Comparison of ENCODE assay signal across 17 cellular contexts in genomic region chr1:61086245-61086644, GRCh38. TPM values are rescaled to one million over a fixed set of nuclear protein-coding genes. Genes with fewer than 3 reads are reported as not detected.
DNase-seq lines count a peak whose midpoint lies in the region; ATAC-seq and TF ChIP-seq lines count a peak whose summit lies in the region.
"Had no signal": no experiment of that assay in that cellular context is flagged by ENCODE, and none has a peak within 500 bp of the region (broad histone marks: within the 10 kb centered on the region; RNA-seq: fewer than 3 reads in every experiment).

No MANE protein-coding gene starts in this region.

- TF ChIP-seq CTCF in coronary artery (IDR thresholded peaks at IDR 0.05): no peak
- TF ChIP-seq CTCF in tibial nerve (IDR thresholded peaks at IDR 0.05): no peak

- H3K27me3 ChIP-seq in muscle layer of duodenum (ENCODE audit: low read depth, low read length) (no peaks in the 10 kb centered on the region), tibial nerve (no peaks in the 10 kb centered on the region)
- H3K27me3 ChIP-seq: foreskin keratinocyte had no signal

- H3K36me3 ChIP-seq in SK-N-MC (ENCODE audit: insufficient read depth, low read length) (peaks cover 29% of the 10 kb centered on the region), muscle layer of duodenum (ENCODE audit: control insufficient read depth in 1 of 2, insufficient read depth in 2 of 2, low read length in 2 of 2) (peaks cover 9 to 14% of the 10 kb centered on the region in 2 donors), tibial nerve (peaks cover 0 to 16% (median 0%) of the 10 kb centered on the region in 3 donors)

- H3K4me1 ChIP-seq in muscle layer of duodenum (ENCODE audit: control insufficient read depth in 1 of 2, insufficient read depth in 2 of 2, low read length in 2 of 2) (peaks cover 5 to 20% of the 10 kb centered on the region in 2 donors), tibial nerve (peaks cover 0 to 64% (median 21%) of the 10 kb centered on the region in 4 donors)

- no peak for ATAC-seq in GM21825 (IDR thresholded peaks at IDR 0.05; ENCODE audit: unreplicated experiment)
- no peak for ATAC-seq in activated CD4-positive, CD25-positive, alpha-beta regulatory T cell treated with anti-CD3 and anti-CD28 coated beads, Interleukin-2, amount 50 U/mL, for 24 hours
- ATAC-seq: effector memory CD8-positive, alpha-beta T cell; foreskin keratinocyte; stimulated activated naive B cell treated with anti-CD40 and anti-IgM and Interleukin-4, amounts not matched to agents 10 μg/mL and 1 μg/mL and 100 μg/mL, for 72 hours had no signal

- H3K4me3 ChIP-seq in SK-N-MC: no peak overlapping the region
- peak overlapping the region; percentile 93 for H3K4me3 ChIP-seq in coronary artery
- peak overlapping the region in 1 of 2 donors; percentile 15 for H3K4me3 ChIP-seq in muscle layer of duodenum (ENCODE audit: low read depth in 1 of 2, low read length in 2 of 2)
- H3K4me3 ChIP-seq in tibial nerve: peak overlapping the region in 1 of 4 donors; percentile 95

- TF ChIP-seq EP300 in tibial nerve (IDR thresholded peaks at IDR 0.05): no peak

- 57 to 58% methylated on average over 3 of the region's 3 CpGs for WGBS in tibial nerve, 2 donors

- peak overlapping the region; percentile 11 for H3K9ac ChIP-seq in SK-N-MC (ENCODE audit: insufficient read length)

- no peak for TF ChIP-seq POLR2A in tibial nerve (IDR thresholded peaks at IDR 0.05)

- no peak for DNase-seq in SK-N-MC (ENCODE audit: low read depth, low spot score)
- DNase-seq in coronary artery (ENCODE audit: low spot score): no peak
- no peak for DNase-seq in tibial nerve (ENCODE audit: low spot score in 2 of 2)
- no peak for DNase-seq in NCI-H1105 treated with DMSO at 0.1 percent for 48 hours (lab: John Stamatoyannopoulos, UW)
- DNase-seq: activated CD4-positive, alpha-beta T cell treated with anti-CD3 and anti-CD28 coated beads for 4 hours; activated naive CD4-positive, alpha-beta T cell treated with anti-CD3 and anti-CD28 coated beads for 36 hours; effector memory CD8-positive, alpha-beta T cell; foreskin keratinocyte; IMR-90; midbrain; nucleus accumbens; SHP77 treated with DMSO at 0.1 percent for 48 hours; stimulated activated naive B cell treated with anti-CD40 and anti-IgM and Interleukin-4, amounts not matched to agents 10 μg/mL and 1 μg/mL and 100 μg/mL, for 72 hours had no signal

- no peaks in the 10 kb centered on the region for H3K9me3 ChIP-seq in SK-N-MC (ENCODE audit: low read depth, low read length)
- H3K9me3 ChIP-seq in muscle layer of duodenum (ENCODE audit: control insufficient read depth in 1 of 2, low read length in 2 of 2): no peaks in the 10 kb centered on the region
- no peaks in the 10 kb centered on the region for H3K9me3 ChIP-seq in tibial nerve

- no peak overlapping the region for H3K27ac ChIP-seq in SK-N-MC
- H3K27ac ChIP-seq in coronary artery: peak overlapping the region; percentile 70 to 97
- H3K27ac ChIP-seq in muscle layer of duodenum (ENCODE audit: low read length): peak overlapping the region; percentile 89
- peak overlapping the region in 3 of 4 donors; percentile 53 to 98 (median 75) for H3K27ac ChIP-seq in tibial nerve
- H3K27ac ChIP-seq: C4-2B, foreskin keratinocyte had no signal

RNA-seq across cellular contexts. Expression of gene NFIA, which starts 3.9 kb away (rescaled TPM):
- 10 to 100 TPM; 71.2 to 81.4 (median 75.7) TPM for total RNA-seq in tibial nerve
